In the genomic region with DNA sequence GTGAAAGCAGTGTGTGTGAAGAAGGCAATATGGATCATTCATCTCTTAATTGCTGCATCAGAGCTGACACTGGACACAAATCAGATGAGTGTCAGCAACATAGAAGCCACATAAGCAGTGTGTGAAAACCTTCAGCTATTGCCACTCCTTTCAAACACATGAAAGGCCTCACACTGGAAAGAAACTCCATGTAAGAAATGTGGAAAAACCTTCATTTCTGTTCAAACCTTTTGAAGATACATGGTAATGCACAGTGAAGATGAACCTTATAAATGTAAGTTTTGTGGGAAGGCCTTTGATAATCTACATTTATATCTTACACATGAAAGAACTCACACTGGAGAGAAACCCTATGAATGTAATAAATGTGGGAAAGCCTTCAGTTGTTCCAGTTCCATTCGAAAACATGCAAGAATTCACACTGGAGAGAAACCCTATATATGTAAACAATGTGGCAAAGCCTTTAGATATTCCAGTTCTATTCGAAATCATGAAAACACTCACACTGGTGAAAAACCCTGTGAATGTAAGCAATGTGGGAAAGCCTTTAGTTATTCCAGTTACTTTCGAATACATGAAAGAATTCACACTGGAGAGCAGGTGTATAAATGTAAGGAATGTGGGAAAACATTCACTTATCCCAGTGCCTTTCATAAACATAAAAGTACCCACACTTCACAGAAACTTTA, we compare ENCODE assay signal across 22 cellular contexts. TPM values are rescaled to one million over a fixed set of nuclear protein-coding genes. Genes with fewer than 3 reads are reported as not detected.
A peak's percentile ranks its signal among the peaks of the same experiment; 100 is the strongest.
DNase-seq lines count a peak whose midpoint lies in the region; ATAC-seq, FAIRE-seq and TF ChIP-seq lines count a peak whose summit lies in the region.
"Had no signal": no experiment of that assay in that cellular context is flagged by ENCODE, and none has a peak within 500 bp of the region (broad histone marks: within the 10 kb centered on the region; RNA-seq: fewer than 3 reads in every experiment).

No MANE protein-coding gene starts in this region.

- in situ Hi-C loops in HepG2 (cut with HindIII; ENCODE audit: extremely low pct_ligation_motif_present, low pct_unique_long_range_greater_than_20kb), result no loop called here

- TF ChIP-seq RAD21 in HepG2 (CRISPR knock-in tag; IDR thresholded peaks at IDR 0.05), result no peak

- no peaks in the 10 kb centered on the region for H3K9me2 ChIP-seq in PC-3 (replicated peaks; ENCODE audit: low read length)

- peaks cover 0 to 12% of the 10 kb centered on the region in 2 experiments; a peak in 2 of 5 replicates for H3K36me3 ChIP-seq in HepG2 (replicated peaks in 1 of 2; ENCODE audit: control insufficient read depth in 1 of 2, insufficient read depth in 2 of 2, low read length in 2 of 2)
- H3K36me3 ChIP-seq in right lobe of liver, result peaks cover 0 to 3% (median 0%) of the 10 kb centered on the region in 4 donors
- H3K36me3 ChIP-seq in PC-3 (ENCODE audit: low read depth, low read length), result peaks cover 77% of the 10 kb centered on the region
- H3K36me3 ChIP-seq in smooth muscle cell (ENCODE audit: low read depth), result peaks cover 13% of the 10 kb centered on the region

- CTCF ChIA-PET in HepG2 (lab: Yijun Ruan, JAX; ENCODE audit: low intra/inter-chr PET ratio, low total read pairs) (no interaction called here), PC-3 (lab: Charles Lee) (no interaction called here)

- FAIRE-seq in HepG2 (lab: Jason Lieb, UNC), result no peak
- FAIRE-seq: A549, GM12892, GM18507, HTR-8/SVneo had no signal

- H3K27ac Mint-ChIP-seq in endothelial cell (ENCODE audit: unreplicated experiment), result no peak overlapping the region
- H3K27ac Mint-ChIP-seq: CD8-positive, alpha-beta T cell; IgD-negative memory B cell had no signal

- peaks cover 13% of the 10 kb centered on the region; the same call in 1 of the 2 replicates for H3K4me1 ChIP-seq in HepG2 (ENCODE audit: insufficient read depth, low read length)
- H3K4me1 ChIP-seq in right lobe of liver, result no peaks in the 10 kb centered on the region
- no peaks in the 10 kb centered on the region for H3K4me1 ChIP-seq in PC-3 (ENCODE audit: insufficient read depth, low read length)
- no peaks in the 10 kb centered on the region for H3K4me1 ChIP-seq in smooth muscle cell (ENCODE audit: low read depth)
- H3K4me1 ChIP-seq: A549 had no signal

- H3K79me2 ChIP-seq in HepG2 (ENCODE audit: insufficient read depth, low read length) (peaks cover 8% of the 10 kb centered on the region), PC-3 (ENCODE audit: low read length) (no peaks in the 10 kb centered on the region), smooth muscle cell (ENCODE audit: low read depth) (no peaks in the 10 kb centered on the region)

- TF ChIP-seq POLR2A in HepG2 (IDR thresholded peaks at IDR 0.05; ENCODE audit: insufficient read depth in 1 of 2, low read depth in 2 of 2, low read length in 2 of 2) (no peak), right lobe of liver (IDR thresholded peaks at IDR 0.05) (no peak)

- H3K27me3 Mint-ChIP-seq in endothelial cell (ENCODE audit: unreplicated experiment), result peaks cover 1% of the 10 kb centered on the region

- H3F3A ChIP-seq in PC-3 (ENCODE audit: low read length, unreplicated experiment), result no peaks in the 10 kb centered on the region
- no peaks in the 10 kb centered on the region for H3F3A ChIP-seq in smooth muscle cell (ENCODE audit: low read depth)

- no peak overlapping the region for H3K27ac ChIP-seq in HepG2 (ENCODE audit: extremely low read length, insufficient read depth, low read length)
- H3K27ac ChIP-seq in right lobe of liver, result no peak overlapping the region
- no peak overlapping the region for H3K27ac ChIP-seq in PC-3 (ENCODE audit: low read length)
- H3K27ac ChIP-seq in smooth muscle cell (ENCODE audit: low read depth), result no peak overlapping the region
- H3K27ac ChIP-seq: 22Rv1, A549, BLaER1 had no signal

- no TSS peak for BruUV-seq in HepG2 (replicated peaks; lab: Mats Ljungman, UMichigan)
- no TSS peak for BruUV-seq in PC-3 (replicated peaks; lab: Mats Ljungman, UMichigan)

- H3K27me3 ChIP-seq in HepG2 (ENCODE audit: control insufficient read depth in 1 of 2, insufficient read depth in 2 of 2, low read length in 2 of 2), result no peaks in the 10 kb centered on the region
- H3K27me3 ChIP-seq in right lobe of liver, result no peaks in the 10 kb centered on the region
- no peaks in the 10 kb centered on the region for H3K27me3 ChIP-seq in PC-3 (ENCODE audit: low read length)
- no peaks in the 10 kb centered on the region for H3K27me3 ChIP-seq in smooth muscle cell (ENCODE audit: low read depth)
- H3K27me3 ChIP-seq: BLaER1 had no signal

- H3K4me2 ChIP-seq in HepG2 (ENCODE audit: low read depth, low read length), result no peak overlapping the region
- H3K4me2 ChIP-seq in PC-3 (ENCODE audit: low read length), result no peak overlapping the region
- no peak overlapping the region for H3K4me2 ChIP-seq in smooth muscle cell
- H3K4me2 ChIP-seq: A549, BLaER1 had no signal

- no peak for TF ChIP-seq EP300 in HepG2 (IDR thresholded peaks at IDR 0.05; ENCODE audit: low read depth in 2 of 2, low read length in 2 of 2)
- TF ChIP-seq EP300 in HepG2 (CRISPR knock-in tag; IDR thresholded peaks at IDR 0.05; ENCODE audit: borderline replicate concordance), result no peak

- no peak for TF ChIP-seq CTCF in HepG2 (CRISPR knock-in tag; IDR thresholded peaks at IDR 0.05)
- TF ChIP-seq CTCF in right lobe of liver (IDR thresholded peaks at IDR 0.05), result no peak
- TF ChIP-seq CTCF in PC-3 (conservative IDR thresholded peaks at IDR 0.05; ENCODE audit: low read depth, low read length), result no peak
- TF ChIP-seq CTCF in endothelial cell (IDR thresholded peaks at IDR 0.05; ENCODE audit: unreplicated experiment), result no peak
- TF ChIP-seq CTCF in smooth muscle cell (IDR thresholded peaks at IDR 0.05; ENCODE audit: borderline replicate concordance, insufficient read depth, poor library complexity, severe bottlenecking), result no peak

- H3K4me3 Mint-ChIP-seq in endothelial cell (ENCODE audit: unreplicated experiment), result peak overlapping the region; percentile 4
- H3K4me3 Mint-ChIP-seq: CD8-positive, alpha-beta T cell; IgD-negative memory B cell had no signal

- intact Hi-C loops in HepG2 (cut with micrococcal nuclease; ENCODE audit: unreplicated experiment), result no loop called here
- intact Hi-C loops in right lobe of liver (cut with DNase I), result no loop called here
- intact Hi-C loops in PC-3 (cut with micrococcal nuclease), result no loop called here

- peaks cover 33% of the 10 kb centered on the region for H3K36me3 Mint-ChIP-seq in endothelial cell (ENCODE audit: low read depth, unreplicated experiment)
- H3K36me3 Mint-ChIP-seq: IgD-negative memory B cell had no signal

- POLR2A ChIA-PET in HepG2 (lab: Yijun Ruan, JAX), result no interaction called here
- POLR2A ChIA-PET in PC-3 (lab: Charles Lee; ENCODE audit: unreplicated experiment), result no interaction called here

- no peaks in the 10 kb centered on the region for H3K4me1 Mint-ChIP-seq in endothelial cell (ENCODE audit: unreplicated experiment)

- H3K9me3 ChIP-seq in HepG2 (ENCODE audit: low read length), result peaks cover 10% of the 10 kb centered on the region; the same call in 1 of the 2 replicates
- H3K9me3 ChIP-seq in right lobe of liver, result peaks cover 0 to 6% (median 2%) of the 10 kb centered on the region in 4 donors
- peaks cover 69% of the 10 kb centered on the region for H3K9me3 ChIP-seq in PC-3 (ENCODE audit: low read length)
- peaks cover 25% of the 10 kb centered on the region for H3K9me3 ChIP-seq in smooth muscle cell (replicated peaks; ENCODE audit: low read depth)

- 75% methylated on average over 3 of the region's 3 CpGs for WGBS in HepG2 (ENCODE audit: low lambda C conversion rate)
- WGBS in right lobe of liver (ENCODE audit: insufficient coverage, low coverage, low lambda C conversion rate, missing lambda C conversion rate), result 83% methylated on average over 3 of the region's 3 CpGs
- WGBS in smooth muscle cell (ENCODE audit: low lambda C conversion rate), result 93% methylated on average over 3 of the region's 3 CpGs

- H2AFZ ChIP-seq in HepG2 (ENCODE audit: low read length), result no peak overlapping the region
- H2AFZ ChIP-seq in PC-3 (ENCODE audit: low read length), result no peak overlapping the region
- H2AFZ ChIP-seq in smooth muscle cell (ENCODE audit: low read depth), result no peak overlapping the region

- H3K4me3 ChIP-seq in HepG2 (replicated peaks in 1 of 3; ENCODE audit: insufficient read depth in 1 of 3, low read depth in 2 of 3, low read length in 3 of 3) (no peak overlapping the region), right lobe of liver (no peak overlapping the region), PC-3 (ENCODE audit: low read length) (peak overlapping the region; percentile 8; the same call in 1 of the 2 replicates), smooth muscle cell (no peak overlapping the region)
- H3K4me3 ChIP-seq: A549, BLaER1 had no signal

- H3K9me3 Mint-ChIP-seq in endothelial cell (ENCODE audit: unreplicated experiment), result peaks cover 6% of the 10 kb centered on the region

- H3K9ac ChIP-seq in HepG2 (ENCODE audit: insufficient read depth, low read depth, low read length), result no peak overlapping the region
- H3K9ac ChIP-seq in PC-3 (ENCODE audit: low read length), result no peak overlapping the region
- no peak overlapping the region for H3K9ac ChIP-seq in smooth muscle cell (ENCODE audit: low read depth)
- H3K9ac ChIP-seq: BLaER1 had no signal

- DNase-seq in HepG2 (ENCODE audit: low spot score), result peak; percentile 29
- DNase-seq in right lobe of liver, result no peak
- no peak for DNase-seq in PC-3
- no peak for DNase-seq in endothelial cell (ENCODE audit: low spot score)
- DNase-seq in AML-193 (lab: John Stamatoyannopoulos, UW), result no peak
- no peak for DNase-seq in smooth muscle cell (lab: John Stamatoyannopoulos, UW; ENCODE audit: unreplicated experiment)
- DNase-seq in retina, result no peak
- no peak for DNase-seq in NCI-H2171 (lab: John Stamatoyannopoulos, UW)
- DNase-seq: CD8-positive, alpha-beta T cell; DMS 273 treated with DMSO at 0.1 percent for 48 hours; DMS53; GDM1; GOT3; H7 had no signal

- no peak for ATAC-seq in HepG2
- no peak for ATAC-seq in right lobe of liver
- no peak for ATAC-seq in PC-3
- ATAC-seq: A549; CD8-positive, alpha-beta T cell; HCT116 had no signal

- no peaks in the 10 kb centered on the region for H4K20me1 ChIP-seq in HepG2 (ENCODE audit: insufficient read depth, low read length)
- H4K20me1 ChIP-seq in PC-3 (ENCODE audit: low read length), result no peaks in the 10 kb centered on the region
- H4K20me1 ChIP-seq in smooth muscle cell (ENCODE audit: low read depth), result no peaks in the 10 kb centered on the region
- H4K20me1 ChIP-seq: BLaER1 had no signal

RNA-seq across cellular contexts. Expression of a gene that starts 53.6 kb away (rescaled TPM):
- total RNA-seq in HepG2 (2016; rRNA removed; fragmentation: Illumina TruSeq; extraction: Trizol) (11.7 and 18.2 TPM in 2 replicates), right lobe of liver (1 to 10 TPM; 2.9 to 5.1 (median 3.4) TPM), PC-3 (2014; rRNA removed) (5.1 and 5.6 TPM in 2 replicates), endothelial cell (ENCODE audit: unreplicated experiment) (6.7 TPM), smooth muscle cell (5.7 and 12.1 TPM in 2 replicates)
- 10.8 and 14.7 TPM in 2 replicates for total RNA-seq in HepG2 (2016; cell fraction: cytosol; rRNA removed; fragmentation: Illumina TruSeq; extraction: Trizol; ENCODE audit: low read depth)
- total RNA-seq in HepG2 (2016; cell fraction: insoluble cytoplasmic fraction; rRNA removed; fragmentation: Illumina TruSeq; extraction: Trizol), result 12.1 and 19.3 TPM in 2 replicates
- total RNA-seq in HepG2 (2016; cell fraction: membrane; rRNA removed; fragmentation: Illumina TruSeq; extraction: Trizol), result 9.2 and 10.6 TPM in 2 replicates
- 7.5 and 8.8 TPM in 2 replicates for total RNA-seq in HepG2 (2016; cell fraction: nucleus; rRNA removed; fragmentation: Illumina TruSeq; extraction: Trizol)
- polyA plus RNA-seq in HepG2 (2011; rRNA removed) (5.1 and 5.7 TPM in 2 replicates), smooth muscle cell (0.95 and 1.0 TPM in 2 replicates)
- 2.2 and 3.4 TPM in 2 replicates for polyA plus RNA-seq in HepG2 (2011; cell fraction: cytosol; rRNA removed)
- 3.5 and 5.2 TPM in 2 replicates for polyA plus RNA-seq in HepG2 (2011; cell fraction: nucleus; rRNA removed)
- 5.8 and 6.8 TPM in 2 replicates for polyA plus RNA-seq in HepG2 (2012)
- 0.63 and 0.85 TPM in 2 replicates for polyA plus RNA-seq in HepG2 (2016; cell fraction: cytosol; fragmentation: Illumina TruSeq; extraction: Trizol; ENCODE audit: low read depth)
- 10.0 and 12.3 TPM in 2 replicates for polyA plus RNA-seq in HepG2 (2016; cell fraction: insoluble cytoplasmic fraction; fragmentation: Illumina TruSeq; extraction: Trizol; ENCODE audit: low read depth)
- polyA plus RNA-seq in HepG2 (2016; cell fraction: membrane; fragmentation: Illumina TruSeq; extraction: Trizol; ENCODE audit: low read depth), result 1.5 and 2.1 TPM in 2 replicates
- 13.7 and 14.1 TPM in 2 replicates for polyA plus RNA-seq in HepG2 (2016; cell fraction: nucleus; fragmentation: Illumina TruSeq; extraction: Trizol; ENCODE audit: insufficient read depth, low read depth)
- 1.8 and 1.9 TPM in 2 replicates for polyA minus RNA-seq in HepG2 (2011; rRNA and poly(A)+ RNA removed; ENCODE audit: low replicate concordance)
- 7.1 and 8.7 TPM in 2 replicates for polyA minus RNA-seq in HepG2 (2011; cell fraction: cytosol; rRNA and poly(A)+ RNA removed)
- polyA minus RNA-seq in HepG2 (2011; cell fraction: nucleus; rRNA and poly(A)+ RNA removed), result 6.4 and 9.1 TPM in 2 replicates
- total RNA-seq: H7 had no signal
